ENCODE assay signal across 14 cellular contexts in genomic region chr11:116334596-116334995, GRCh38.
DNase-seq lines count a peak whose midpoint lies in the region; ATAC-seq and TF ChIP-seq lines count a peak whose summit lies in the region.
"Had no signal": no experiment of that assay in that cellular context is flagged by ENCODE, and none has a peak within 500 bp of the region (broad histone marks: within the 10 kb centered on the region; RNA-seq: fewer than 3 reads in every experiment).

No MANE protein-coding gene starts in this region.

- H3K4me1 Mint-ChIP-seq in Caco-2 (ENCODE audit: low read depth, unreplicated experiment) (peaks cover 12% of the 10 kb centered on the region), GM23338 (peaks cover 14% of the 10 kb centered on the region)
- H3K4me1 Mint-ChIP-seq: CD4-positive, alpha-beta memory T cell had no signal

- H3K27me3 ChIP-seq in Caco-2 (replicated peaks; ENCODE audit: control insufficient read depth, insufficient read depth, low read length) (no peaks in the 10 kb centered on the region), GM23338 (ENCODE audit: insufficient read depth) (no peaks in the 10 kb centered on the region)
- H3K27me3 ChIP-seq: BE2C had no signal

- H3K27ac ChIP-seq in GM23338 (ENCODE audit: low read depth), result no peak overlapping the region
- H3K27ac ChIP-seq: A549, C4-2B had no signal

- no peaks in the 10 kb centered on the region for H3K27me3 Mint-ChIP-seq in Caco-2 (ENCODE audit: insufficient read depth, unreplicated experiment)
- H3K27me3 Mint-ChIP-seq in GM23338 (ENCODE audit: insufficient read depth, low read depth, poor library complexity), result peaks cover 5% of the 10 kb centered on the region

- TF ChIP-seq CTCF in Caco-2 (IDR thresholded peaks at IDR 0.05; ENCODE audit: insufficient read depth in 1 of 2, low read depth in 1 of 2, low read length in 1 of 2, severe bottlenecking in 1 of 2, unreplicated experiment in 1 of 2) (no peak), GM23338 (conservative IDR thresholded peaks at IDR 0.05; ENCODE audit: low read depth in 2 of 2) (no peak)

- CTCF ChIA-PET in Caco-2 (lab: Charles Lee), result interaction anchor here (0.6 kb wide), 1 partner anchor 1837 kb away, joined by 5 read pairs; no protein-coding TSS in a partner anchor

- H3K27ac Mint-ChIP-seq in Caco-2 (ENCODE audit: unreplicated experiment) (no peak overlapping the region), GM23338 (no peak overlapping the region)
- H3K27ac Mint-ChIP-seq: CD4-positive, alpha-beta memory T cell had no signal

- H4K20me1 ChIP-seq in GM23338 (replicated peaks; ENCODE audit: insufficient read depth), result no peaks in the 10 kb centered on the region

- H3K36me3 ChIP-seq in Caco-2 (ENCODE audit: control insufficient read depth, insufficient read depth, low read length) (no peaks in the 10 kb centered on the region), GM23338 (ENCODE audit: insufficient read depth) (no peaks in the 10 kb centered on the region)
- H3K36me3 ChIP-seq: BE2C had no signal

- H3K4me3 ChIP-seq in Caco-2 (ENCODE audit: low read depth, low read length) (no peak overlapping the region), GM23338 (no peak overlapping the region)
- H3K4me3 ChIP-seq: A549 had no signal

- H2AFZ ChIP-seq in GM23338, result no peak overlapping the region

- intact Hi-C loops in Caco-2 (cut with micrococcal nuclease; ENCODE audit: unreplicated experiment), result no loop called here

- no peaks in the 10 kb centered on the region for H3F3A ChIP-seq in GM23338 (replicated peaks; ENCODE audit: low read depth)

- no TSS peak for BruUV-seq in Caco-2 (replicated peaks; lab: Mats Ljungman, UMichigan)

- peaks cover 12% of the 10 kb centered on the region; the same call in 1 of the 2 replicates for H3K9me2 ChIP-seq in GM23338 (ENCODE audit: insufficient read depth)

- H3K9me3 ChIP-seq in Caco-2, result peaks cover 18% of the 10 kb centered on the region
- H3K9me3 ChIP-seq: A549, BE2C had no signal

- H3K4me1 ChIP-seq in Caco-2, result peaks cover 14% of the 10 kb centered on the region; the same call in 1 of the 2 replicates
- H3K4me1 ChIP-seq in GM23338 (ENCODE audit: insufficient read depth), result peaks cover 20% of the 10 kb centered on the region
- H3K4me1 ChIP-seq: A549 had no signal

- no peaks in the 10 kb centered on the region for H3K79me2 ChIP-seq in GM23338 (replicated peaks; ENCODE audit: insufficient read depth)

- ATAC-seq in GM23338, result no peak
- ATAC-seq in left lobe of liver, result no peak
- ATAC-seq: A549, HCT116, HepG2 had no signal

- H3K36me3 Mint-ChIP-seq in Caco-2 (ENCODE audit: insufficient read depth, unreplicated experiment) (no peaks in the 10 kb centered on the region), GM23338 (ENCODE audit: low read depth) (no peaks in the 10 kb centered on the region)
- H3K36me3 Mint-ChIP-seq: CD4-positive, alpha-beta memory T cell had no signal

- POLR2A ChIA-PET in Caco-2 (lab: Charles Lee), result no interaction called here

- H3K4me3 Mint-ChIP-seq in Caco-2 (ENCODE audit: unreplicated experiment) (no peak overlapping the region), GM23338 (no peak overlapping the region)
- H3K4me3 Mint-ChIP-seq: CD4-positive, alpha-beta memory T cell had no signal

- peak; percentile 30 to 45 for DNase-seq in Caco-2
- DNase-seq in GM23338 (ENCODE audit: low spot score), result no peak
- peak; percentile 33 for DNase-seq in ecto neural progenitor cell (ENCODE audit: low spot score)
- peak; percentile 16 for DNase-seq in left lobe of liver (ENCODE audit: low spot score)
- DNase-seq in GDM1 (lab: John Stamatoyannopoulos, UW), result no peak
- no peak for DNase-seq in cortex of kidney (lab: John Stamatoyannopoulos, UW)
- no peak for DNase-seq in epidermal melanocyte (ENCODE audit: insufficient read length, low spot score)
- DNase-seq: BE2C; CD4-positive, alpha-beta memory T cell; DMS153 had no signal

- no peak overlapping the region for H3K4me2 ChIP-seq in GM23338
- H3K4me2 ChIP-seq: A549 had no signal

- H3K9me3 Mint-ChIP-seq in Caco-2 (ENCODE audit: unreplicated experiment), result peaks cover 10% of the 10 kb centered on the region
- H3K9me3 Mint-ChIP-seq in GM23338, result peaks cover 6% of the 10 kb centered on the region; the same call in 1 of the 3 replicates

TF ChIP-seq in GM23338, 12 proteins besides CTCF, POLR2A, EP300 and RAD21:
- TF ChIP-seq ZNF462 (CRISPR knock-in tag; IDR thresholded peaks at IDR 0.05), result peak; percentile 44; the same call in 1 of the 2 replicates
- no peak for TF ChIP-seq CREB1 (CRISPR knock-in tag; IDR thresholded peaks at IDR 0.05; ENCODE audit: low read depth)
TF ChIP-seq in GM23338: peak in this region for 1.

Comparison
In these comparisons a context has a peak if more than half of its experiments do, and no peak if none do; other contexts are left out.
1. DNase-seq: peak in Caco-2 (2 of 2), ecto neural progenitor cell (single experiment) and left lobe of liver (single experiment); none in GM23338 (single experiment), GDM1 (single experiment), cortex of kidney (single experiment) and epidermal melanocyte (single experiment).